ENCODE assay signal across 8 cellular contexts in genomic region chr9:127803507-127804352, GRCh38.
DNase-seq lines count a peak whose midpoint lies in the region; ATAC-seq and TF ChIP-seq lines count a peak whose summit lies in the region.

No MANE protein-coding gene starts in this region.

- peak overlapping the region; percentile 84 for H3K9ac ChIP-seq in iPS-18a (ENCODE audit: low read length)

- no peak overlapping the region for H3K27ac ChIP-seq in iPS-18a (ENCODE audit: low read length)

- H3K27me3 ChIP-seq in GM06990 (replicated peaks; ENCODE audit: control insufficient read depth, insufficient read depth, low read length) (no peaks in the 10 kb centered on the region), iPS-18a (ENCODE audit: control insufficient read depth, insufficient read depth, low read length) (no peaks in the 10 kb centered on the region)

- no peak for ATAC-seq in GM18517 (IDR thresholded peaks at IDR 0.05; ENCODE audit: unreplicated experiment)
- ATAC-seq in GM21529 (IDR thresholded peaks at IDR 0.05; ENCODE audit: unreplicated experiment) = no peak

- H3K9me3 ChIP-seq in iPS-18a (ENCODE audit: control insufficient read depth, low read depth, low read length) = no peaks in the 10 kb centered on the region

- H3K36me3 ChIP-seq in GM06990 (ENCODE audit: control insufficient read depth, insufficient read depth, low read length) (peaks cover 20% of the 10 kb centered on the region), iPS-18a (ENCODE audit: control insufficient read depth, low read depth, low read length) (peaks cover 17% of the 10 kb centered on the region)

- DNase-seq in GM06990 (ENCODE audit: extremely low read depth, insufficient read length) (no peak), LoVo (ENCODE audit: low spot score) (peak; percentile 81), amniotic epithelial cell (ENCODE audit: low read depth) (peak; percentile 45), NCI-H2171 (lab: John Stamatoyannopoulos, UW) (no peak)
- peak; percentile 45 for DNase-seq in stimulated activated CD8-positive, alpha-beta memory T cell treated with anti-CD3 and anti-CD28 coated beads, Interleukin-4, amount 100 ng/mL, for 48 hours

- H3K4me3 ChIP-seq in GM06990 (replicated peaks; ENCODE audit: low read depth, low read length) (peak overlapping the region; percentile 99), iPS-18a (ENCODE audit: low read length) (peak overlapping the region; percentile 88)

- no peaks in the 10 kb centered on the region for H3K4me1 ChIP-seq in iPS-18a (ENCODE audit: control insufficient read depth, low read depth, low read length)

- TF ChIP-seq CTCF in GM06990 (IDR thresholded peaks at IDR 0.05; ENCODE audit: insufficient read depth, low read length, poor library complexity, severe bottlenecking) = no peak

Comparison
In these comparisons a context has a peak if more than half of its experiments do, and no peak if none do; other contexts are left out.
1. DNase-seq: peak in LoVo (single experiment), amniotic epithelial cell (single experiment) and stimulated activated CD8-positive, alpha-beta memory T cell treated with anti-CD3 and anti-CD28 coated beads, Interleukin-4, amount 100 ng/mL, for 48 hours (single experiment); none in GM06990 (single experiment) and NCI-H2171 (single experiment).